8 cellular contexts compared by ENCODE assay signal in genomic region chr11:36744375-36745168, GRCh38.
DNase-seq lines count a peak whose midpoint lies in the region; ATAC-seq, FAIRE-seq and TF ChIP-seq lines count a peak whose summit lies in the region.

No MANE protein-coding gene starts in this region.

- no peak overlapping the region for H3K27ac ChIP-seq in neural cell (ENCODE audit: low read length)
- H3K27ac ChIP-seq in substantia nigra (ENCODE audit: low read depth, low read length, poor library complexity, severe bottlenecking), result no peak overlapping the region

- no peaks in the 10 kb centered on the region for H4K20me1 ChIP-seq in neural cell (ENCODE audit: insufficient read depth)

- H3K4me3 ChIP-seq in NT2/D1 (ENCODE audit: insufficient read length, low read depth), result no peak overlapping the region
- no peak overlapping the region for H3K4me3 ChIP-seq in fibroblast of mammary gland (ENCODE audit: control insufficient read depth, low read depth, low read length)
- no peak overlapping the region for H3K4me3 ChIP-seq in neural cell (ENCODE audit: low read length)

- no peaks in the 10 kb centered on the region for H3K9me2 ChIP-seq in neural cell (ENCODE audit: insufficient read depth, low read length)

- H3K36me3 ChIP-seq in NT2/D1 (ENCODE audit: insufficient read depth, insufficient read length, low read length), result no peaks in the 10 kb centered on the region
- H3K36me3 ChIP-seq in neural cell (ENCODE audit: insufficient read depth, low read length), result no peaks in the 10 kb centered on the region

- peak; percentile 82 for FAIRE-seq in D721Med (lab: Jason Lieb, UNC)

- ATAC-seq in HG02884 (IDR thresholded peaks at IDR 0.05; ENCODE audit: unreplicated experiment), result peak; percentile 21
- no peak for ATAC-seq in GM18861 (IDR thresholded peaks at IDR 0.05; ENCODE audit: unreplicated experiment)

- peak; percentile 74 for TF ChIP-seq CTCF in D721Med (IDR thresholded peaks at IDR 0.05; ENCODE audit: insufficient read depth, missing control alignments)
- TF ChIP-seq CTCF in fibroblast of mammary gland (conservative IDR thresholded peaks at IDR 0.05; ENCODE audit: control insufficient read depth, insufficient read depth, low read depth, low read length), result peak; percentile 81
- peak; percentile 35 for TF ChIP-seq CTCF in neural cell (IDR thresholded peaks at IDR 0.05; ENCODE audit: poor library complexity, severe bottlenecking)

- H3K79me2 ChIP-seq in neural cell (replicated peaks; ENCODE audit: insufficient read depth, low read length), result no peaks in the 10 kb centered on the region

- H3K4me2 ChIP-seq in neural cell (ENCODE audit: low read length), result no peak overlapping the region

- H3F3A ChIP-seq in neural cell (ENCODE audit: insufficient read depth, low read length, poor library complexity, severe bottlenecking), result no peaks in the 10 kb centered on the region

- TF ChIP-seq RAD21 in neural cell (conservative IDR thresholded peaks at IDR 0.05), result no peak

- H3K9ac ChIP-seq in NT2/D1 (ENCODE audit: insufficient read length, low read depth), result no peak overlapping the region
- no peak overlapping the region for H3K9ac ChIP-seq in neural cell (ENCODE audit: low read length)

- no peak for TF ChIP-seq EP300 in neural cell (conservative IDR thresholded peaks at IDR 0.05; ENCODE audit: poor library complexity, severe bottlenecking)

- H3K9me3 ChIP-seq in NT2/D1 (ENCODE audit: insufficient read depth, low read length), result no peaks in the 10 kb centered on the region
- no peaks in the 10 kb centered on the region for H3K9me3 ChIP-seq in neural cell (ENCODE audit: low read length)

- H3K27me3 ChIP-seq in NT2/D1 (ENCODE audit: insufficient read depth, insufficient read length), result no peaks in the 10 kb centered on the region
- H3K27me3 ChIP-seq in neural cell (ENCODE audit: insufficient read depth, low read depth, low read length), result no peaks in the 10 kb centered on the region

- DNase-seq in D721Med (ENCODE audit: insufficient read length, low spot score) (no peak), NT2/D1 (ENCODE audit: low read depth, low spot score) (peak; percentile 63), activated T-cell treated with anti-CD3 and anti-CD28 coated beads for 4 hours (peak; percentile 34), fibroblast of mammary gland (ENCODE audit: low read depth) (peak; percentile 71), substantia nigra (lab: John Stamatoyannopoulos, UW) (peak in 41 of 49 donors; percentile 3 to 74 (median 40))

- H3K4me1 ChIP-seq in NT2/D1 (ENCODE audit: insufficient read depth, insufficient read length), result no peaks in the 10 kb centered on the region

- no peak overlapping the region for H2AFZ ChIP-seq in neural cell (ENCODE audit: low read depth, low read length)

TF ChIP-seq in neural cell, 6 proteins besides CTCF, POLR2A, EP300 and RAD21:
- TF ChIP-seq EZH2 (IDR thresholded peaks at IDR 0.05; ENCODE audit: borderline replicate concordance, insufficient read depth, low read length, poor library complexity, severe bottlenecking), result no peak
- no peak for TF ChIP-seq SMC3 (conservative IDR thresholded peaks at IDR 0.05; ENCODE audit: poor library complexity)
- no peak for TF ChIP-seq POLR2AphosphoS5 (IDR thresholded peaks at IDR 0.05)
- no peak for TF ChIP-seq TAF1 (IDR thresholded peaks at IDR 0.05; ENCODE audit: low read depth)
- TF ChIP-seq REST (IDR thresholded peaks at IDR 0.05; ENCODE audit: borderline replicate concordance), result no peak
- TF ChIP-seq MXI1 (conservative IDR thresholded peaks at IDR 0.05; ENCODE audit: poor library complexity, severe bottlenecking), result no peak
